ENCODE assay signal across 19 cellular contexts in the genomic region with DNA sequence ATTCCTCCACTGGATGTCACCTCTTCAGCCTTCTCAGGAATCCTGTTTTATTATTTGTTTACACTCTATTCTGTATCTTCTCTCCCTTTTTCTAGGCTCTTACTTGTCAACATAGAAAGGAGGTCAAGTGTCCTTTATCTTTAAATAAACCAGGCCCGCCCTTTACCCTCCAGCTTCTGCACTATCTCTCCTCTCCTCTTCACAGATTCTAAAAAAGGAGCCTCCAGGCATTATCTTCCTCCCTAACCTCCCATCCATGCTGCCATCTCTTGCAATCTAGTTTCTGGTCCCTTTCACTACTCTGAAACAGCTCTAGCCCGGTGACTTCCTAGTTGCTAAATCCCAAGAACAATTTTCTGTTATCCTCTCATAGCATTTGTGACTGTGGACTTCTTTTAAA.
"Had no signal": no experiment of that assay in that cellular context is flagged by ENCODE, and none has a peak within 500 bp of the region (broad histone marks: within the 10 kb centered on the region; RNA-seq: fewer than 3 reads in every experiment).

No MANE protein-coding gene starts in this region.

- H3K27ac Mint-ChIP-seq: activated CD8-positive, alpha-beta T cell treated with anti-CD3 and anti-CD28 coated beads, Interleukin-2, amount 10 ng/mL, durations not matched to agents 7 days and 5 days; activated naive CD8-positive, alpha-beta T cell treated with anti-CD3 and anti-CD28 coated beads, Interleukin-2, amount 10 ng/mL, durations not matched to agents 7 days and 5 days; activated T-cell treated with anti-CD3 and anti-CD28 coated beads, Interleukin-2, amount 50 U/mL, for 24 hours; activated T-helper 2 cell treated with anti-CD3 and anti-CD28 coated beads, Interferon-gamma antibody, Interleukin-2, Interleukin-4, amounts not matched to agents 10 μg/mL and 5 μg/mL and 100 μg/mL, durations not matched to agents 14 hours and 24 hours and 36 hours had no signal

- H3K4me3 ChIP-seq: coronary artery, lung, ovary, psoas muscle, smooth muscle cell, stomach had no signal

- H3K4me2 ChIP-seq: smooth muscle cell had no signal

- FAIRE-seq: TTC549 had no signal

- ATAC-seq: activated CD8-positive, alpha-beta T cell treated with anti-CD3 and anti-CD28 coated beads, Interleukin-2, amount 10 ng/mL, durations not matched to agents 7 days and 5 days; sciatic nerve had no signal

- H3K36me3 ChIP-seq: ovary, stomach had no signal

- H3K27me3 ChIP-seq: ovary, stomach had no signal

- H3K9me3 ChIP-seq: ovary, psoas muscle had no signal

- H3K4me3 Mint-ChIP-seq: activated CD8-positive, alpha-beta T cell treated with anti-CD3 and anti-CD28 coated beads, Interleukin-2, amount 10 ng/mL, durations not matched to agents 7 days and 5 days; activated naive CD8-positive, alpha-beta T cell treated with anti-CD3 and anti-CD28 coated beads, Interleukin-2, amount 10 ng/mL, durations not matched to agents 7 days and 5 days; activated T-cell treated with anti-CD3 and anti-CD28 coated beads, Interleukin-2, amount 50 U/mL, for 24 hours had no signal

- H3K27ac ChIP-seq: coronary artery, ovary, psoas muscle, stomach had no signal

- H3K27me3 Mint-ChIP-seq: activated naive CD8-positive, alpha-beta T cell treated with anti-CD3 and anti-CD28 coated beads, Interleukin-2, amount 10 ng/mL, durations not matched to agents 7 days and 5 days; activated T-cell treated with anti-CD3 and anti-CD28 coated beads, Interleukin-2, amount 50 U/mL, for 24 hours had no signal

- DNase-seq: activated CD4-positive, alpha-beta T cell treated with anti-CD3 and anti-CD28 coated beads for 48 hours; activated CD4-positive, CD25-positive, alpha-beta regulatory T cell; activated CD8-positive, alpha-beta T cell treated with anti-CD3 and anti-CD28 coated beads, Interleukin-2, amount 10 ng/mL, durations not matched to agents 7 days and 5 days; activated naive CD4-positive, alpha-beta T cell treated with Interleukin-2 at 50 U/mL for 16 hours; activated naive CD8-positive, alpha-beta T cell treated with anti-CD3 and anti-CD28 coated beads, Interleukin-2, amount 10 ng/mL, durations not matched to agents 7 days and 5 days; activated T-cell treated with anti-CD3 and anti-CD28 coated beads, Interleukin-2, amount 50 U/mL, for 24 hours; amygdala; central memory CD4-positive, alpha-beta T cell; ovary; psoas muscle; stimulated activated CD4-positive, alpha-beta T cell treated with anti-CD3 and anti-CD28 coated beads, Interleukin-4, amount 100 ng/mL, for 1 hour; stomach; trophoblast cell had no signal
